Comparison of ENCODE assay signal across 2 cellular contexts in genomic region chr5:79161647-79162046, GRCh38. TPM values are rescaled to one million over a fixed set of nuclear protein-coding genes. Genes with fewer than 3 reads are reported as not detected.
"Had no signal": no experiment of that assay in that cellular context is flagged by ENCODE, and none has a peak within 500 bp of the region (broad histone marks: within the 10 kb centered on the region; RNA-seq: fewer than 3 reads in every experiment).

No MANE protein-coding gene starts in this region.

RNA-seq across cellular contexts. Expression of gene BHMT, which starts 50.0 kb away (rescaled TPM):
- total RNA-seq: G401 had no signal
- polyA plus RNA-seq: GM12878 had no signal
